Comparison of ENCODE assay signal across 6 cellular contexts in the genomic region with DNA sequence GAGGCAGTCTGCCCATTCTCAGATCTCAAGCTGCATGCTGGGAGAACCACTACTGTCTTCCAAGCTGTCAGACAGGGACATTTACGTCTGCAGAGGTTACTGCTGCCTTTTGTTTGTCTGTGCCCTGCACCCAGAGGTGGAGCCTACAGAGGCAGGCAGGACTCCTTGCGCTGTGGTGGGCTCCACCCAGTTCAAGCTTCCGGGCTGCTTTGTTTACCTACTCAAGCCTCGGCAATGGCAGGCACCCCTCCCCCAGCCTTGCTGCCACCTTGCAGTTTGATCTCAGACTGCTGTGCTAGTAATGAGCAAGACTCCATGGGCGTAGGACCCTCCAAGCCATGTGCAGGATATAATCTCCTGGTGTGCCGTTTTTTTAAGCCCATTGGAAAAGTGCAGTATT. TPM values are rescaled to one million over a fixed set of nuclear protein-coding genes. Genes with fewer than 3 reads are reported as not detected.
"Had no signal": no experiment of that assay in that cellular context is flagged by ENCODE, and none has a peak within 500 bp of the region (broad histone marks: within the 10 kb centered on the region; RNA-seq: fewer than 3 reads in every experiment).

No MANE protein-coding gene starts in this region.

RNA-seq across cellular contexts. Expression of a gene that starts 59.5 kb away (rescaled TPM):
- total RNA-seq: M059J, OCI-LY7, Peyer's patch, Right ventricle myocardium superior, SJSA1 had no signal
- polyA plus RNA-seq: SK-N-SH had no signal
